8 cellular contexts compared by ENCODE assay signal in genomic region chr1:192807968-192808587, GRCh38. TPM values are rescaled to one million over a fixed set of nuclear protein-coding genes. Genes with fewer than 3 reads are reported as not detected.
A peak's percentile ranks its signal among the peaks of the same experiment; 100 is the strongest.
DNase-seq lines count a peak whose midpoint lies in the region.

No MANE protein-coding gene starts in this region.

- in situ Hi-C loops in Caki2 (cut with HindIII; ENCODE audit: low pct_unique_long_range_greater_than_20kb, low sequenced_read_pairs): loop anchor here (25.0 kb wide), 1 partner anchor 204 kb away; no protein-coding TSS in a partner anchor

- H3K36me3 ChIP-seq in KOPT-K1 (ENCODE audit: insufficient read depth, low read length): no peaks in the 10 kb centered on the region

- no peaks in the 10 kb centered on the region for H3K9me3 ChIP-seq in KOPT-K1 (ENCODE audit: insufficient read depth, low read length, poor library complexity, severe bottlenecking)

- DNase-seq in Caki2 (ENCODE audit: low read depth): peak; percentile 58
- peak; percentile 35 for DNase-seq in inferior parietal cortex (ENCODE audit: extremely low spot score)
- DNase-seq in stimulated activated CD8-positive, alpha-beta memory T cell treated with anti-CD3 and anti-CD28 coated beads, Interleukin-4, amount 100 ng/mL, for 48 hours: peak; percentile 39
- no peak for DNase-seq in NOMO-1 treated with dmso at 0.1 percent for 144 hours (lab: John Stamatoyannopoulos, UW; ENCODE audit: unreplicated experiment)
- DNase-seq in NCI-H1436 (lab: John Stamatoyannopoulos, UW): no peak
- DNase-seq in GM19240 (ENCODE audit: insufficient read length, low spot score): no peak

- H3K27ac ChIP-seq in KOPT-K1 (ENCODE audit: low read depth, low read length, poor library complexity, severe bottlenecking) (peak overlapping the region; percentile 40), angular gyrus (ENCODE audit: low read depth, low read length) (peak overlapping the region; percentile 95)

RNA-seq across cellular contexts. Expression of gene RGS2, which starts 0.8 kb away (rescaled TPM):
- 0.43 and 2.4 TPM in 2 replicates for total RNA-seq in Caki2 (2014; rRNA removed; shearing (Covaris generic); ENCODE audit: low replicate concordance)

Comparison
In these comparisons a context has a peak if more than half of its experiments do, and no peak if none do; other contexts are left out.
1. DNase-seq: peak in Caki2 (single experiment), inferior parietal cortex (single experiment) and stimulated activated CD8-positive, alpha-beta memory T cell treated with anti-CD3 and anti-CD28 coated beads, Interleukin-4, amount 100 ng/mL, for 48 hours (single experiment); none in NOMO-1 treated with dmso at 0.1 percent for 144 hours (single experiment), NCI-H1436 (single experiment) and GM19240 (single experiment).